ENCODE assay signal across 15 cellular contexts in genomic region chr17:31687505-31688126, GRCh38.
DNase-seq lines count a peak whose midpoint lies in the region; ATAC-seq, FAIRE-seq and TF ChIP-seq lines count a peak whose summit lies in the region.
"Had no signal": no experiment of that assay in that cellular context is flagged by ENCODE, and none has a peak within 500 bp of the region (broad histone marks: within the 10 kb centered on the region; RNA-seq: fewer than 3 reads in every experiment).

No MANE protein-coding gene starts in this region.

- TF ChIP-seq POLR2A in NB4 (IDR thresholded peaks at IDR 0.05; ENCODE audit: extremely low read depth, insufficient read length) (no peak), thyroid gland (IDR thresholded peaks at IDR 0.05) (no peak)

- H3K4me3 Mint-ChIP-seq in endodermal cell = no peak overlapping the region
- H3K4me3 Mint-ChIP-seq in osteocyte (ENCODE audit: unreplicated experiment) = no peak overlapping the region
- H3K4me3 Mint-ChIP-seq: CD8-positive, alpha-beta memory T cell; IgD-negative memory B cell had no signal

- no peaks in the 10 kb centered on the region for H3K36me3 ChIP-seq in endodermal cell (ENCODE audit: control insufficient read depth, insufficient read depth, low read length)
- H3K36me3 ChIP-seq in thyroid gland = no peaks in the 10 kb centered on the region
- H3K36me3 ChIP-seq: Peyer's patch had no signal

- intact Hi-C loops in thyroid gland (cut with DNase I) = no loop called here

- H3K9ac ChIP-seq in endodermal cell (ENCODE audit: extremely low read depth, low read length, poor library complexity, severe bottlenecking) = no peak overlapping the region

- H3K27ac ChIP-seq in endodermal cell (ENCODE audit: low read depth, low read length) = no peak overlapping the region
- H3K27ac ChIP-seq in thyroid gland = no peak overlapping the region
- H3K27ac ChIP-seq: Peyer's patch had no signal

- H3K36me3 Mint-ChIP-seq in endodermal cell (ENCODE audit: low read depth) = no peaks in the 10 kb centered on the region
- H3K36me3 Mint-ChIP-seq in osteocyte (ENCODE audit: unreplicated experiment) = no peaks in the 10 kb centered on the region
- H3K36me3 Mint-ChIP-seq: CD8-positive, alpha-beta memory T cell; IgD-negative memory B cell had no signal

- H3K4me1 Mint-ChIP-seq in endodermal cell (no peaks in the 10 kb centered on the region), osteocyte (ENCODE audit: unreplicated experiment) (peaks cover 9% of the 10 kb centered on the region)
- H3K4me1 Mint-ChIP-seq: CD8-positive, alpha-beta memory T cell; IgD-negative memory B cell had no signal

- DNase-seq in NB4 (ENCODE audit: low read depth) (peak; percentile 31), endodermal cell (peak; percentile 52), osteocyte (ENCODE audit: extremely low spot score, unreplicated experiment) (peak; percentile 62), NCI-H1105 treated with DMSO at 0.1 percent for 48 hours (lab: John Stamatoyannopoulos, UW) (no peak), thyroid gland (no peak)
- DNase-seq: CD8-positive, alpha-beta memory T cell; H7; NCI-H1694; NCI-H446 treated with DMSO at 0.1 percent for 48 hours; NCI-H748 treated with DMSO at 0.1 percent for 48 hours; Peyer's patch; SHP77 treated with DMSO at 0.1 percent for 48 hours had no signal

- H3K4me1 ChIP-seq in endodermal cell (ENCODE audit: control insufficient read depth, insufficient read depth, low read length) = no peaks in the 10 kb centered on the region
- no peaks in the 10 kb centered on the region for H3K4me1 ChIP-seq in thyroid gland
- H3K4me1 ChIP-seq: Peyer's patch had no signal

- H3K27me3 ChIP-seq in endodermal cell (ENCODE audit: control insufficient read depth, insufficient read depth, low read length, poor library complexity, severe bottlenecking) = no peaks in the 10 kb centered on the region
- H3K27me3 ChIP-seq in thyroid gland = no peaks in the 10 kb centered on the region
- H3K27me3 ChIP-seq: Peyer's patch had no signal

- no peak for ATAC-seq in GM18498 (IDR thresholded peaks at IDR 0.05; ENCODE audit: unreplicated experiment)

- TF ChIP-seq CTCF in NB4 (IDR thresholded peaks at IDR 0.05; ENCODE audit: low read depth, low read length) (no peak), endodermal cell (conservative IDR thresholded peaks at IDR 0.05) (no peak), osteocyte (IDR thresholded peaks at IDR 0.05) (no peak), thyroid gland (IDR thresholded peaks at IDR 0.05) (no peak)

- H3K27me3 Mint-ChIP-seq in endodermal cell (ENCODE audit: insufficient read depth) (peaks cover 2% of the 10 kb centered on the region), osteocyte (ENCODE audit: unreplicated experiment) (peaks cover 2% of the 10 kb centered on the region)

- H3K27ac Mint-ChIP-seq in endodermal cell = no peak overlapping the region
- H3K27ac Mint-ChIP-seq in osteocyte (ENCODE audit: unreplicated experiment) = no peak overlapping the region
- H3K27ac Mint-ChIP-seq: CD8-positive, alpha-beta memory T cell; IgD-negative memory B cell had no signal

- FAIRE-seq in G401.6 (lab: Jason Lieb, UNC) = peak; percentile 17

- no peak overlapping the region for H3K4me3 ChIP-seq in NB4 (ENCODE audit: low read depth, low read length)
- no peak overlapping the region for H3K4me3 ChIP-seq in endodermal cell (ENCODE audit: low read length)
- no peak overlapping the region for H3K4me3 ChIP-seq in thyroid gland (replicated peaks in 1 of 3)
- H3K4me3 ChIP-seq: Peyer's patch had no signal

- WGBS in endodermal cell (ENCODE audit: insufficient coverage in 1 of 2, insufficient read length in 1 of 2), 2 experiments = 90 to 100% methylated on average over 1 to 6 of the region's 6 CpGs
- 88 to 91% methylated on average over 6 of the region's 6 CpGs for WGBS in thyroid gland, 2 donors

- no peaks in the 10 kb centered on the region for H3K9me3 ChIP-seq in endodermal cell (ENCODE audit: control insufficient read depth, low read length)
- H3K9me3 ChIP-seq in thyroid gland = no peaks in the 10 kb centered on the region
- H3K9me3 ChIP-seq: Peyer's patch had no signal

- H3K9me3 Mint-ChIP-seq in endodermal cell (no peaks in the 10 kb centered on the region), osteocyte (ENCODE audit: unreplicated experiment) (no peaks in the 10 kb centered on the region)
- H3K9me3 Mint-ChIP-seq: CD8-positive, alpha-beta memory T cell; IgD-negative memory B cell had no signal

Comparison
In these comparisons a context has a peak if more than half of its experiments do, and no peak if none do; other contexts are left out.
1. DNase-seq: peak in NB4 (single experiment), endodermal cell (single experiment) and osteocyte (single experiment); none in NCI-H1105 treated with DMSO at 0.1 percent for 48 hours (single experiment) and thyroid gland (0 of 2).